ENCODE assay signal across 11 cellular contexts in the genomic region with DNA sequence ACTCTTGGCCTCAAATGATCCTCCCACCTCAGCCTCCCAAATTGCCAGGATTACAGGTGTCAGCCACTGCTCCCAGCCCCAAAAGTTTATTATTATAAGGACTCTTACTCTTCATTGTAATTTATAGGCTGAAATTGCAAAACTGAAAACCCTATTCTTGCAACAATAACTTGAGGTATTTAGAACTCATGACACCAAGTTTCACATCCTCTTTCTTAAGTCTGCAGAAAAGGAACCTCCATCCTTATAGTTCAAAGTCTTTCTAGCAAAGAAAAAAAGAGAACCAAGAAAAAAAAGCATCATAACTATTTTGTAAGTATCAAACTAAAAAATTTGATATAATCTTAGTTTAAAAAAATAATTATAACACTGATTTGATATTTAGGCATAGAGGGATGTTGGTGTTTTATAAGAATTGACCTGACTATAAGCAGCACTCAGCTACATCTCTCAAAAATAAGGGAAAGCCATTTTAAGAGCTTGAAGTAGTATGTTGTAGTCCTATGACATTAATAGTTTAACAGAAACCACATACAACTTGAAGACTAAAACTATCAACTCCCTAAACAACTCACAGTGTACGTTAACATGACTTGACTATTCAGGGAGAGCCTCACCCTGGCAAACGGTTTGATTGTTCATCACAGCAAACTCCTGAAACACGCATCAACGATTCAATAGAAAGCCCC.
A peak's percentile ranks its signal among the peaks of the same experiment; 100 is the strongest.
DNase-seq lines count a peak whose midpoint lies in the region; ATAC-seq and TF ChIP-seq lines count a peak whose summit lies in the region.
"Had no signal": no experiment of that assay in that cellular context is flagged by ENCODE, and none has a peak within 500 bp of the region (broad histone marks: within the 10 kb centered on the region; RNA-seq: fewer than 3 reads in every experiment).

No MANE protein-coding gene starts in this region.

- H3K4me1 Mint-ChIP-seq in natural killer cell treated with Interleukin-12 subunit alpha and Interleukin-12 subunit beta and Interleukin-15 and Interleukin-18, amount 100 ng/mL, for 72 hours (ENCODE audit: low read depth in 2 of 2) = peaks cover 42 to 69% of the 10 kb centered on the region in 2 donors
- peaks cover 48 to 73% of the 10 kb centered on the region in 2 donors for H3K4me1 Mint-ChIP-seq in natural killer cell

- H3K27ac Mint-ChIP-seq in natural killer cell treated with Interleukin-12 subunit alpha and Interleukin-12 subunit beta and Interleukin-15 and Interleukin-18, amount 100 ng/mL, for 72 hours = peak overlapping the region; percentile 38 to 61
- no peak overlapping the region for H3K27ac Mint-ChIP-seq in natural killer cell

- no peaks in the 10 kb centered on the region for H3K27me3 Mint-ChIP-seq in natural killer cell treated with Interleukin-12 subunit alpha and Interleukin-12 subunit beta and Interleukin-15 and Interleukin-18, amount 100 ng/mL, for 72 hours
- H3K27me3 Mint-ChIP-seq in natural killer cell (ENCODE audit: low read depth in 2 of 2) = no peaks in the 10 kb centered on the region

- H3K36me3 Mint-ChIP-seq in natural killer cell treated with Interleukin-12 subunit alpha and Interleukin-12 subunit beta and Interleukin-15 and Interleukin-18, amount 100 ng/mL, for 72 hours = peaks cover 13% of the 10 kb centered on the region
- H3K36me3 Mint-ChIP-seq in natural killer cell = no peaks in the 10 kb centered on the region

- intact Hi-C loops in natural killer cell (cut with micrococcal nuclease) = no loop called here

- H3K4me3 Mint-ChIP-seq in natural killer cell treated with Interleukin-12 subunit alpha and Interleukin-12 subunit beta and Interleukin-15 and Interleukin-18, amount 100 ng/mL, for 72 hours = no peak overlapping the region
- no peak overlapping the region for H3K4me3 Mint-ChIP-seq in natural killer cell

- TF ChIP-seq CTCF in natural killer cell (IDR thresholded peaks at IDR 0.05) = no peak

- no peak for DNase-seq in natural killer cell treated with Interleukin-12 subunit alpha and Interleukin-12 subunit beta and Interleukin-15 and Interleukin-18, amount 100 ng/mL, for 72 hours (ENCODE audit: low spot score)
- DNase-seq in natural killer cell (no peak), NOMO-1 treated with dmso at 0.1 percent for 144 hours (lab: John Stamatoyannopoulos, UW; ENCODE audit: unreplicated experiment) (peak; percentile 85), COLO668 (lab: John Stamatoyannopoulos, UW; ENCODE audit: unreplicated experiment) (no peak), GM19240 (ENCODE audit: insufficient read length, low spot score) (no peak), midbrain (lab: John Stamatoyannopoulos, UW) (no peak)
- no peak for DNase-seq in stimulated activated CD4-positive, alpha-beta T cell treated with anti-CD3 and anti-CD28 coated beads, Interleukin-4, amount 100 ng/mL, for 4 hours
- DNase-seq: glutamatergic neuron, NCI-H187 treated with DMSO at 0.1 percent for 48 hours, pancreas had no signal

- ATAC-seq in natural killer cell treated with Interleukin-12 subunit alpha and Interleukin-12 subunit beta and Interleukin-15 and Interleukin-18, amount 100 ng/mL, for 72 hours = peak in 1 of 2 donors; percentile 47
- ATAC-seq in natural killer cell (no peak), HG02973 (IDR thresholded peaks at IDR 0.05; ENCODE audit: unreplicated experiment) (peak; percentile 85)

- no peaks in the 10 kb centered on the region for H3K9me3 Mint-ChIP-seq in natural killer cell treated with Interleukin-12 subunit alpha and Interleukin-12 subunit beta and Interleukin-15 and Interleukin-18, amount 100 ng/mL, for 72 hours
- no peaks in the 10 kb centered on the region for H3K9me3 Mint-ChIP-seq in natural killer cell

Comparison
In these comparisons a context has a peak if more than half of its experiments do, and no peak if none do; other contexts are left out.
1. H3K27ac Mint-ChIP-seq: peak in natural killer cell treated with Interleukin-12 subunit alpha and Interleukin-12 subunit beta and Interleukin-15 and Interleukin-18, amount 100 ng/mL, for 72 hours (2 of 2); none in natural killer cell (0 of 2).